12 cellular contexts compared by ENCODE assay signal in genomic region chr11:75924966-75925784, GRCh38.
DNase-seq lines count a peak whose midpoint lies in the region; ATAC-seq and TF ChIP-seq lines count a peak whose summit lies in the region.
"Had no signal": no experiment of that assay in that cellular context is flagged by ENCODE, and none has a peak within 500 bp of the region (broad histone marks: within the 10 kb centered on the region; RNA-seq: fewer than 3 reads in every experiment).

No MANE protein-coding gene starts in this region.

- no peak for TF ChIP-seq RAD21 in SK-N-SH (IDR thresholded peaks at IDR 0.05; ENCODE audit: low read length)

- H3K4me2 ChIP-seq in SK-N-SH (peak overlapping the region; percentile 18; the same call in 1 of the 2 replicates), osteoblast (ENCODE audit: insufficient read depth, low read length) (peak overlapping the region; percentile 21)
- H3K4me2 ChIP-seq: BLaER1 had no signal

- TF ChIP-seq CTCF in SK-N-SH (IDR thresholded peaks at IDR 0.05) (no peak), fibroblast of pulmonary artery (IDR thresholded peaks at IDR 0.05; ENCODE audit: low read length, missing control alignments) (no peak), osteoblast (IDR thresholded peaks at IDR 0.05; ENCODE audit: extremely low read depth, low read depth, low read length) (no peak)

- H3K4me1 ChIP-seq in SK-N-SH (ENCODE audit: control insufficient read depth in 1 of 2, insufficient read depth in 2 of 2, low read depth in 1 of 2, low read length in 1 of 2) (peaks cover 0 to 12% of the 10 kb centered on the region in 2 experiments; a peak in 2 of 4 replicates), osteoblast (ENCODE audit: insufficient read depth, low read length) (peaks cover 15% of the 10 kb centered on the region)

- H3K27me3 ChIP-seq in SK-N-SH (ENCODE audit: insufficient read depth) (no peaks in the 10 kb centered on the region), osteoblast (ENCODE audit: insufficient read depth, low read length) (no peaks in the 10 kb centered on the region)
- H3K27me3 ChIP-seq: BLaER1 had no signal

- no peak overlapping the region for H3K4me3 ChIP-seq in SK-N-SH (ENCODE audit: low read depth in 2 of 2, low read length in 1 of 2)
- H3K4me3 ChIP-seq in fibroblast of pulmonary artery (replicated peaks; ENCODE audit: low read depth, low read length), result no peak overlapping the region
- H3K4me3 ChIP-seq in osteoblast (ENCODE audit: insufficient read depth, low read length), result no peak overlapping the region
- H3K4me3 ChIP-seq: BLaER1 had no signal

- CTCF ChIA-PET in SK-N-SH (lab: Yijun Ruan, JAX), result no interaction called here

- no peaks in the 10 kb centered on the region for H3K9me2 ChIP-seq in SK-N-SH

- H2AFZ ChIP-seq in SK-N-SH (ENCODE audit: low read depth) (no peak overlapping the region), osteoblast (ENCODE audit: low read length) (no peak overlapping the region)

- H3K36me3 ChIP-seq in SK-N-SH (replicated peaks in 1 of 2; ENCODE audit: control insufficient read depth in 1 of 2, insufficient read depth in 2 of 2, low read length in 1 of 2) (no peaks in the 10 kb centered on the region), osteoblast (ENCODE audit: insufficient read depth, low read length) (no peaks in the 10 kb centered on the region)
- H3K36me3 ChIP-seq: BLaER1 had no signal

- no peaks in the 10 kb centered on the region for H3K9me3 ChIP-seq in SK-N-SH
- no peaks in the 10 kb centered on the region for H3K9me3 ChIP-seq in osteoblast (ENCODE audit: low read depth, low read length)
- H3K9me3 ChIP-seq: BLaER1 had no signal

- ATAC-seq in GM19023 (IDR thresholded peaks at IDR 0.05; ENCODE audit: unreplicated experiment) (no peak), GM18519 (IDR thresholded peaks at IDR 0.05; ENCODE audit: low FRiP score, unreplicated experiment) (no peak)

- H3K27ac ChIP-seq in SK-N-SH (ENCODE audit: low read depth in 2 of 2, low read length in 1 of 2), result peak overlapping the region; percentile 40 to 66; a peak in 3 of 4 replicates
- H3K27ac ChIP-seq in osteoblast (ENCODE audit: low read depth, low read length), result no peak overlapping the region
- H3K27ac ChIP-seq: BLaER1 had no signal

- peak in 1 of 2 experiments; percentile 51; a peak in 1 of 4 replicates for TF ChIP-seq EP300 in SK-N-SH (IDR thresholded peaks at IDR 0.05; ENCODE audit: borderline replicate concordance in 1 of 2, low read depth in 1 of 2, low read length in 1 of 2)

- no peaks in the 10 kb centered on the region for H4K20me1 ChIP-seq in SK-N-SH (ENCODE audit: insufficient read depth)
- peaks cover 2% of the 10 kb centered on the region for H4K20me1 ChIP-seq in osteoblast (ENCODE audit: insufficient read depth, low read length)

- WGBS in SK-N-SH (ENCODE audit: low lambda C conversion rate), result 59% methylated on average over 6 of the region's 6 CpGs

- no peaks in the 10 kb centered on the region for H3F3A ChIP-seq in SK-N-SH (replicated peaks; ENCODE audit: insufficient read depth)

- DNase-seq in EH (ENCODE audit: low read depth), result peak; percentile 67
- no peak for DNase-seq in SK-N-SH
- DNase-seq in fibroblast of pulmonary artery (ENCODE audit: low read depth), result peak; percentile 35
- DNase-seq in osteoblast (ENCODE audit: insufficient read length, low spot score, missing footprints), result peak; percentile 87
- no peak for DNase-seq in NCI-H526 (lab: John Stamatoyannopoulos, UW)
- no peak for DNase-seq in NCI-H510A treated with DMSO at 0.1 percent for 48 hours (lab: John Stamatoyannopoulos, UW)
- DNase-seq: effector memory CD4-positive, alpha-beta T cell; MM.1S; NCI-H774 had no signal

- H3K9ac ChIP-seq in SK-N-SH, result no peak overlapping the region
- H3K9ac ChIP-seq: BLaER1 had no signal

- H3K79me2 ChIP-seq in SK-N-SH (ENCODE audit: insufficient read depth) (peaks cover 6% of the 10 kb centered on the region; the same call in 1 of the 2 replicates), osteoblast (ENCODE audit: insufficient read depth, low read length) (peaks cover 6% of the 10 kb centered on the region)

- POLR2A ChIA-PET in SK-N-SH (lab: Yijun Ruan, JAX), result no interaction called here

TF ChIP-seq in SK-N-SH, 30 proteins besides CTCF, POLR2A, EP300 and RAD21 (continues in another document):
- TF ChIP-seq RXRA (IDR thresholded peaks at IDR 0.05; ENCODE audit: borderline replicate concordance, low read depth), result no peak
- peak; percentile 66; the same call in 1 of the 2 replicates for TF ChIP-seq TEAD4 (IDR thresholded peaks at IDR 0.05; ENCODE audit: borderline replicate concordance, insufficient read depth)
- no peak for TF ChIP-seq MAX (IDR thresholded peaks at IDR 0.05; ENCODE audit: low read depth)
- TF ChIP-seq CHD2 (IDR thresholded peaks at IDR 0.05; ENCODE audit: low read length, partially characterized antibody), result no peak
- TF ChIP-seq FOXJ3 (CRISPR knock-in tag; IDR thresholded peaks at IDR 0.05), result no peak
- TF ChIP-seq REST (IDR thresholded peaks at IDR 0.05; ENCODE audit: low read depth, low read length), result no peak
- TF ChIP-seq YY1 (IDR thresholded peaks at IDR 0.05; ENCODE audit: low read depth), result no peak
- no peak for TF ChIP-seq RFX5 (IDR thresholded peaks at IDR 0.05; ENCODE audit: low read length)
- TF ChIP-seq RCOR1 (IDR thresholded peaks at IDR 0.05; ENCODE audit: low read length), result no peak
- TF ChIP-seq POLR2AphosphoS5 (IDR thresholded peaks at IDR 0.05; ENCODE audit: low read depth, low read length), result no peak
- TF ChIP-seq MEF2A (IDR thresholded peaks at IDR 0.05; ENCODE audit: borderline replicate concordance, low read depth), result no peak
- peak; percentile 94 for TF ChIP-seq PBX3 (IDR thresholded peaks at IDR 0.05)
- no peak for TF ChIP-seq USF1 (IDR thresholded peaks at IDR 0.05; ENCODE audit: borderline replicate concordance, low read depth)
- TF ChIP-seq TCF12 (IDR thresholded peaks at IDR 0.05), result peak; percentile 77
- no peak for TF ChIP-seq TAF1 (IDR thresholded peaks at IDR 0.05; ENCODE audit: borderline replicate concordance, low read depth, low read length)
- TF ChIP-seq JUND (IDR thresholded peaks at IDR 0.05), result peak; percentile 51
- no peak for TF ChIP-seq SMC3 (IDR thresholded peaks at IDR 0.05; ENCODE audit: low read depth, low read length)
- no peak for TF ChIP-seq NRF1 (IDR thresholded peaks at IDR 0.05; ENCODE audit: low read depth, low read length)
- no peak for TF ChIP-seq FOXM1 (IDR thresholded peaks at IDR 0.05; ENCODE audit: low read depth)
- peak; percentile 80 for TF ChIP-seq NFIC (IDR thresholded peaks at IDR 0.05; ENCODE audit: borderline replicate concordance)
- TF ChIP-seq GABPA (IDR thresholded peaks at IDR 0.05; ENCODE audit: low read depth), result no peak

Comparison
In these comparisons a context has a peak if more than half of its experiments do, and no peak if none do; other contexts are left out.
1. DNase-seq: peak in EH (single experiment), fibroblast of pulmonary artery (single experiment) and osteoblast (single experiment); none in SK-N-SH (single experiment), NCI-H526 (0 of 2) and NCI-H510A treated with DMSO at 0.1 percent for 48 hours (single experiment).